In the genomic region with DNA sequence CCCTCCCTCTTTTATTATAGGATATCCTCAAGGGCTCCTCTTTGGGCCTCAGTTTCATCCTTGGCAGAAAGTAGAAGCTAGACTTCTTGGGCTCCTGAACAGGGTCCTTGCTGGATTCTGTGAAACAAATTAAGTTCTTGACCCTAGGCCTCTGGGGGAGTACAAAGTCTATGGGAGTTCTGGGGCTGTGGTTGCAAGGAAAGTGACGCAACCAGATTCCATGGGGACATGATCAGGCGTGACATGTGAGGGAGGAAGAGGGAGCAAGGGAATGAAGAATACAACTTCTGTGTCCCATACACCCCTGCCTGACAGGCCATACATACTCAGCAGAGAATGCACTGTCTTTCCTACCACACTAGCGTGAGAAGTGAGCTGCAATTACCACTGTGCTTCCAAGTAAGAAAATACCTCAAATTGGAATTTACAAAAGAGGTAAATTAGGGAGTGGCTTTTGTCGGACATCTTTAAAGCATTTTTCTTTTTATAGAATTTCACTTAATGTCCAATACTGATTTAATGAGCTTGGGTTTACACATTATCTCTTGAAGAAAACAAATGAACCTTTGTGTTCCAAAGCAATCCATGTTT, we compare ENCODE assay signal across 3 cellular contexts.
TF ChIP-seq lines count a peak whose summit lies in the region.

No MANE protein-coding gene starts in this region.

TF ChIP-seq in SK-N-SH, 30 proteins besides CTCF, POLR2A, EP300 and RAD21:
- TF ChIP-seq ELF1 (IDR thresholded peaks at IDR 0.05) (no peak), JUND (IDR thresholded peaks at IDR 0.05) (no peak), SMC3 (IDR thresholded peaks at IDR 0.05; ENCODE audit: low read depth, low read length) (no peak), MXI1 (IDR thresholded peaks at IDR 0.05; ENCODE audit: low read depth, low read length) (no peak), TCF12 (IDR thresholded peaks at IDR 0.05) (no peak), CHD2 (IDR thresholded peaks at IDR 0.05; ENCODE audit: low read length, partially characterized antibody) (no peak), TEAD4 (IDR thresholded peaks at IDR 0.05; ENCODE audit: borderline replicate concordance, insufficient read depth) (no peak), NFIC (IDR thresholded peaks at IDR 0.05; ENCODE audit: borderline replicate concordance) (no peak), SIN3A (IDR thresholded peaks at IDR 0.05; ENCODE audit: borderline replicate concordance, low read depth, low read length) (no peak)
- TF ChIP-seq, protein P1, sequence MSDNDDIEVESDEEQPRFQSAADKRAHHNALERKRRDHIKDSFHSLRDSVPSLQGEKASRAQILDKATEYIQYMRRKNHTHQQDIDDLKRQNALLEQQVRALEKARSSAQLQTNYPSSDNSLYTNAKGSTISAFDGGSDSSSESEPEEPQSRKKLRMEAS (IDR thresholded peaks at IDR 0.05; ENCODE audit: low read depth) = no peak
- TF ChIP-seq, protein P2, sequence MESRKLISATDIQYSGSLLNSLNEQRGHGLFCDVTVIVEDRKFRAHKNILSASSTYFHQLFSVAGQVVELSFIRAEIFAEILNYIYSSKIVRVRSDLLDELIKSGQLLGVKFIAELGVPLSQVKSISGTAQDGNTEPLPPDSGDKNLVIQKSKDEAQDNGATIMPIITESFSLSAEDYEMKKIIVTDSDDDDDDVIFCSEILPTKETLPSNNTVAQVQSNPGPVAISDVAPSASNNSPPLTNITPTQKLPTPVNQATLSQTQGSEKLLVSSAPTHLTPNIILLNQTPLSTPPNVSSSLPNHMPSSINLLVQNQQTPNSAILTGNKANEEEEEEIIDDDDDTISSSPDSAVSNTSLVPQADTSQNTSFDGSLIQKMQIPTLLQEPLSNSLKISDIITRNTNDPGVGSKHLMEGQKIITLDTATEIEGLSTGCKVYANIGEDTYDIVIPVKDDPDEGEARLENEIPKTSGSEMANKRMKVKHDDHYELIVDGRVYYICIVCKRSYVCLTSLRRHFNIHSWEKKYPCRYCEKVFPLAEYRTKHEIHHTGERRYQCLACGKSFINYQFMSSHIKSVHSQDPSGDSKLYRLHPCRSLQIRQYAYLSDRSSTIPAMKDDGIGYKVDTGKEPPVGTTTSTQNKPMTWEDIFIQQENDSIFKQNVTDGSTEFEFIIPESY (IDR thresholded peaks at IDR 0.05; ENCODE audit: borderline replicate concordance, low read depth) = no peak
- TF ChIP-seq, protein P3, sequence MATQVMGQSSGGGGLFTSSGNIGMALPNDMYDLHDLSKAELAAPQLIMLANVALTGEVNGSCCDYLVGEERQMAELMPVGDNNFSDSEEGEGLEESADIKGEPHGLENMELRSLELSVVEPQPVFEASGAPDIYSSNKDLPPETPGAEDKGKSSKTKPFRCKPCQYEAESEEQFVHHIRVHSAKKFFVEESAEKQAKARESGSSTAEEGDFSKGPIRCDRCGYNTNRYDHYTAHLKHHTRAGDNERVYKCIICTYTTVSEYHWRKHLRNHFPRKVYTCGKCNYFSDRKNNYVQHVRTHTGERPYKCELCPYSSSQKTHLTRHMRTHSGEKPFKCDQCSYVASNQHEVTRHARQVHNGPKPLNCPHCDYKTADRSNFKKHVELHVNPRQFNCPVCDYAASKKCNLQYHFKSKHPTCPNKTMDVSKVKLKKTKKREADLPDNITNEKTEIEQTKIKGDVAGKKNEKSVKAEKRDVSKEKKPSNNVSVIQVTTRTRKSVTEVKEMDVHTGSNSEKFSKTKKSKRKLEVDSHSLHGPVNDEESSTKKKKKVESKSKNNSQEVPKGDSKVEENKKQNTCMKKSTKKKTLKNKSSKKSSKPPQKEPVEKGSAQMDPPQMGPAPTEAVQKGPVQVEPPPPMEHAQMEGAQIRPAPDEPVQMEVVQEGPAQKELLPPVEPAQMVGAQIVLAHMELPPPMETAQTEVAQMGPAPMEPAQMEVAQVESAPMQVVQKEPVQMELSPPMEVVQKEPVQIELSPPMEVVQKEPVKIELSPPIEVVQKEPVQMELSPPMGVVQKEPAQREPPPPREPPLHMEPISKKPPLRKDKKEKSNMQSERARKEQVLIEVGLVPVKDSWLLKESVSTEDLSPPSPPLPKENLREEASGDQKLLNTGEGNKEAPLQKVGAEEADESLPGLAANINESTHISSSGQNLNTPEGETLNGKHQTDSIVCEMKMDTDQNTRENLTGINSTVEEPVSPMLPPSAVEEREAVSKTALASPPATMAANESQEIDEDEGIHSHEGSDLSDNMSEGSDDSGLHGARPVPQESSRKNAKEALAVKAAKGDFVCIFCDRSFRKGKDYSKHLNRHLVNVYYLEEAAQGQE (IDR thresholded peaks at IDR 0.05; ENCODE audit: low read depth, low read length) = no peak
TF ChIP-seq in SK-N-SH: peak in this region for 0.

TF ChIP-seq in SK-N-SH treated with all-trans-retinoic acid at 6 μM for 48 hours, 23 proteins besides CTCF, POLR2A, EP300 and RAD21:
- TF ChIP-seq, protein P4, sequence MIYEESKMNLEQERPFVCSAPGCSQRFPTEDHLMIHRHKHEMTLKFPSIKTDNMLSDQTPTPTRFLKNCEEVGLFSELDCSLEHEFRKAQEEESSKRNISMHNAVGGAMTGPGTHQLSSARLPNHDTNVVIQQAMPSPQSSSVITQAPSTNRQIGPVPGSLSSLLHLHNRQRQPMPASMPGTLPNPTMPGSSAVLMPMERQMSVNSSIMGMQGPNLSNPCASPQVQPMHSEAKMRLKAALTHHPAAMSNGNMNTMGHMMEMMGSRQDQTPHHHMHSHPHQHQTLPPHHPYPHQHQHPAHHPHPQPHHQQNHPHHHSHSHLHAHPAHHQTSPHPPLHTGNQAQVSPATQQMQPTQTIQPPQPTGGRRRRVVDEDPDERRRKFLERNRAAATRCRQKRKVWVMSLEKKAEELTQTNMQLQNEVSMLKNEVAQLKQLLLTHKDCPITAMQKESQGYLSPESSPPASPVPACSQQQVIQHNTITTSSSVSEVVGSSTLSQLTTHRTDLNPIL (CRISPR knock-in tag; IDR thresholded peaks at IDR 0.05; ENCODE audit: low read depth) = no peak
- TF ChIP-seq, protein P5, sequence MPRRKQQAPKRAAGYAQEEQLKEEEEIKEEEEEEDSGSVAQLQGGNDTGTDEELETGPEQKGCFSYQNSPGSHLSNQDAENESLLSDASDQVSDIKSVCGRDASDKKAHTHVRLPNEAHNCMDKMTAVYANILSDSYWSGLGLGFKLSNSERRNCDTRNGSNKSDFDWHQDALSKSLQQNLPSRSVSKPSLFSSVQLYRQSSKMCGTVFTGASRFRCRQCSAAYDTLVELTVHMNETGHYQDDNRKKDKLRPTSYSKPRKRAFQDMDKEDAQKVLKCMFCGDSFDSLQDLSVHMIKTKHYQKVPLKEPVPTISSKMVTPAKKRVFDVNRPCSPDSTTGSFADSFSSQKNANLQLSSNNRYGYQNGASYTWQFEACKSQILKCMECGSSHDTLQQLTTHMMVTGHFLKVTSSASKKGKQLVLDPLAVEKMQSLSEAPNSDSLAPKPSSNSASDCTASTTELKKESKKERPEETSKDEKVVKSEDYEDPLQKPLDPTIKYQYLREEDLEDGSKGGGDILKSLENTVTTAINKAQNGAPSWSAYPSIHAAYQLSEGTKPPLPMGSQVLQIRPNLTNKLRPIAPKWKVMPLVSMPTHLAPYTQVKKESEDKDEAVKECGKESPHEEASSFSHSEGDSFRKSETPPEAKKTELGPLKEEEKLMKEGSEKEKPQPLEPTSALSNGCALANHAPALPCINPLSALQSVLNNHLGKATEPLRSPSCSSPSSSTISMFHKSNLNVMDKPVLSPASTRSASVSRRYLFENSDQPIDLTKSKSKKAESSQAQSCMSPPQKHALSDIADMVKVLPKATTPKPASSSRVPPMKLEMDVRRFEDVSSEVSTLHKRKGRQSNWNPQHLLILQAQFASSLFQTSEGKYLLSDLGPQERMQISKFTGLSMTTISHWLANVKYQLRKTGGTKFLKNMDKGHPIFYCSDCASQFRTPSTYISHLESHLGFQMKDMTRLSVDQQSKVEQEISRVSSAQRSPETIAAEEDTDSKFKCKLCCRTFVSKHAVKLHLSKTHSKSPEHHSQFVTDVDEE (CRISPR knock-in tag; IDR thresholded peaks at IDR 0.05) = no peak
- TF ChIP-seq SNAI2 (CRISPR knock-in tag; IDR thresholded peaks at IDR 0.05) (no peak), TOX (CRISPR knock-in tag; IDR thresholded peaks at IDR 0.05; ENCODE audit: borderline replicate concordance) (no peak), ESRRG (CRISPR knock-in tag; IDR thresholded peaks at IDR 0.05) (no peak), ZFP3 (CRISPR knock-in tag; IDR thresholded peaks at IDR 0.05) (no peak), ZNF8 (CRISPR knock-in tag; IDR thresholded peaks at IDR 0.05) (no peak), ISL1 (CRISPR knock-in tag; IDR thresholded peaks at IDR 0.05) (no peak), ZFP30 (CRISPR knock-in tag; IDR thresholded peaks at IDR 0.05) (no peak), ZNF70 (CRISPR knock-in tag; IDR thresholded peaks at IDR 0.05) (no peak), RARB (CRISPR knock-in tag; IDR thresholded peaks at IDR 0.05) (no peak), BACH2 (CRISPR knock-in tag; IDR thresholded peaks at IDR 0.05; ENCODE audit: borderline replicate concordance) (no peak), ZC3H10 (CRISPR knock-in tag; IDR thresholded peaks at IDR 0.05) (no peak)
- TF ChIP-seq, protein P6, sequence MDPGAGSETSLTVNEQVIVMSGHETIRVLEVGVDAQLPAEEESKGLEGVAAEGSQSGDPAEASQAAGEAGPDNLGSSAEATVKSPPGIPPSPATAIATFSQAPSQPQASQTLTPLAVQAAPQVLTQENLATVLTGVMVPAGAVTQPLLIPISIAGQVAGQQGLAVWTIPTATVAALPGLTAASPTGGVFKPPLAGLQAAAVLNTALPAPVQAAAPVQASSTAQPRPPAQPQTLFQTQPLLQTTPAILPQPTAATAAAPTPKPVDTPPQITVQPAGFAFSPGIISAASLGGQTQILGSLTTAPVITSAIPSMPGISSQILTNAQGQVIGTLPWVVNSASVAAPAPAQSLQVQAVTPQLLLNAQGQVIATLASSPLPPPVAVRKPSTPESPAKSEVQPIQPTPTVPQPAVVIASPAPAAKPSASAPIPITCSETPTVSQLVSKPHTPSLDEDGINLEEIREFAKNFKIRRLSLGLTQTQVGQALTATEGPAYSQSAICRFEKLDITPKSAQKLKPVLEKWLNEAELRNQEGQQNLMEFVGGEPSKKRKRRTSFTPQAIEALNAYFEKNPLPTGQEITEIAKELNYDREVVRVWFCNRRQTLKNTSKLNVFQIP (CRISPR knock-in tag; IDR thresholded peaks at IDR 0.05; ENCODE audit: borderline replicate concordance, low read depth) = no peak

TF ChIP-seq in H1, 55 proteins besides CTCF, POLR2A, EP300 and RAD21 (continues in another document):
- TF ChIP-seq RNF2 (IDR thresholded peaks at IDR 0.05; ENCODE audit: borderline replicate concordance, low read depth, low read length, missing control alignments, poor library complexity, severe bottlenecking) (no peak), SP1 (IDR thresholded peaks at IDR 0.05; ENCODE audit: low read depth, low read length) (no peak), RXRA (IDR thresholded peaks at IDR 0.05; ENCODE audit: insufficient read depth, low read depth, low read length) (no peak), NANOG (IDR thresholded peaks at IDR 0.05; ENCODE audit: insufficient read depth, low read depth, low read length, poor library complexity, severe bottlenecking) (no peak), CBX5 (IDR thresholded peaks at IDR 0.05; ENCODE audit: low read depth, low read length) (no peak), RBBP5 (IDR thresholded peaks at IDR 0.05; ENCODE audit: borderline replicate concordance, low read depth, low read length) (no peak), HDAC6 (IDR thresholded peaks at IDR 0.05; ENCODE audit: low read depth, low read length) (no peak), PHF8 (conservative IDR thresholded peaks at IDR 0.05; ENCODE audit: low read depth, low read length) (no peak)
